Comparison of ENCODE assay signal across 1 cellular context in the genomic region with DNA sequence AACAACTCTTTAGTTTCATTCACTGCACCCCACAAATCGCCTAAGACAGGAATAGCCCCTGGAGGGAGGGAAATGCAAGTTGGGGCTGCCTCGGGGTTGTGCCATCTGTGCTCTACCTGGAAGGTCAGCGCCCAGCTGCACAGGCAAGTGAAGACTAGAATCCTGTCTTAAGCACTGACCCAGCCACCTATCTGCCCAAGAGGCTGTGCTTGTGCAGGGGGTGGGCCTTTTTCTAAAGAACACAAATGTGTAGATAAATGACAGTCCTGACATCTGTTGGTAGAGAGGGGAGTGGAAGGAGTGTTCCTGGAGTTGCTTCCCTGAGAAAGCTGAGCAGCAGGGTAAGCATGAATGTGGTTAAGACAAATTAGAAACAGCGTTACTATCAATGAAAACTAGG.
TF ChIP-seq lines count a peak whose summit lies in the region.

No MANE protein-coding gene starts in this region.

TF ChIP-seq in GM23338, 12 proteins besides CTCF, POLR2A, EP300 and RAD21:
- TF ChIP-seq, protein P1, sequence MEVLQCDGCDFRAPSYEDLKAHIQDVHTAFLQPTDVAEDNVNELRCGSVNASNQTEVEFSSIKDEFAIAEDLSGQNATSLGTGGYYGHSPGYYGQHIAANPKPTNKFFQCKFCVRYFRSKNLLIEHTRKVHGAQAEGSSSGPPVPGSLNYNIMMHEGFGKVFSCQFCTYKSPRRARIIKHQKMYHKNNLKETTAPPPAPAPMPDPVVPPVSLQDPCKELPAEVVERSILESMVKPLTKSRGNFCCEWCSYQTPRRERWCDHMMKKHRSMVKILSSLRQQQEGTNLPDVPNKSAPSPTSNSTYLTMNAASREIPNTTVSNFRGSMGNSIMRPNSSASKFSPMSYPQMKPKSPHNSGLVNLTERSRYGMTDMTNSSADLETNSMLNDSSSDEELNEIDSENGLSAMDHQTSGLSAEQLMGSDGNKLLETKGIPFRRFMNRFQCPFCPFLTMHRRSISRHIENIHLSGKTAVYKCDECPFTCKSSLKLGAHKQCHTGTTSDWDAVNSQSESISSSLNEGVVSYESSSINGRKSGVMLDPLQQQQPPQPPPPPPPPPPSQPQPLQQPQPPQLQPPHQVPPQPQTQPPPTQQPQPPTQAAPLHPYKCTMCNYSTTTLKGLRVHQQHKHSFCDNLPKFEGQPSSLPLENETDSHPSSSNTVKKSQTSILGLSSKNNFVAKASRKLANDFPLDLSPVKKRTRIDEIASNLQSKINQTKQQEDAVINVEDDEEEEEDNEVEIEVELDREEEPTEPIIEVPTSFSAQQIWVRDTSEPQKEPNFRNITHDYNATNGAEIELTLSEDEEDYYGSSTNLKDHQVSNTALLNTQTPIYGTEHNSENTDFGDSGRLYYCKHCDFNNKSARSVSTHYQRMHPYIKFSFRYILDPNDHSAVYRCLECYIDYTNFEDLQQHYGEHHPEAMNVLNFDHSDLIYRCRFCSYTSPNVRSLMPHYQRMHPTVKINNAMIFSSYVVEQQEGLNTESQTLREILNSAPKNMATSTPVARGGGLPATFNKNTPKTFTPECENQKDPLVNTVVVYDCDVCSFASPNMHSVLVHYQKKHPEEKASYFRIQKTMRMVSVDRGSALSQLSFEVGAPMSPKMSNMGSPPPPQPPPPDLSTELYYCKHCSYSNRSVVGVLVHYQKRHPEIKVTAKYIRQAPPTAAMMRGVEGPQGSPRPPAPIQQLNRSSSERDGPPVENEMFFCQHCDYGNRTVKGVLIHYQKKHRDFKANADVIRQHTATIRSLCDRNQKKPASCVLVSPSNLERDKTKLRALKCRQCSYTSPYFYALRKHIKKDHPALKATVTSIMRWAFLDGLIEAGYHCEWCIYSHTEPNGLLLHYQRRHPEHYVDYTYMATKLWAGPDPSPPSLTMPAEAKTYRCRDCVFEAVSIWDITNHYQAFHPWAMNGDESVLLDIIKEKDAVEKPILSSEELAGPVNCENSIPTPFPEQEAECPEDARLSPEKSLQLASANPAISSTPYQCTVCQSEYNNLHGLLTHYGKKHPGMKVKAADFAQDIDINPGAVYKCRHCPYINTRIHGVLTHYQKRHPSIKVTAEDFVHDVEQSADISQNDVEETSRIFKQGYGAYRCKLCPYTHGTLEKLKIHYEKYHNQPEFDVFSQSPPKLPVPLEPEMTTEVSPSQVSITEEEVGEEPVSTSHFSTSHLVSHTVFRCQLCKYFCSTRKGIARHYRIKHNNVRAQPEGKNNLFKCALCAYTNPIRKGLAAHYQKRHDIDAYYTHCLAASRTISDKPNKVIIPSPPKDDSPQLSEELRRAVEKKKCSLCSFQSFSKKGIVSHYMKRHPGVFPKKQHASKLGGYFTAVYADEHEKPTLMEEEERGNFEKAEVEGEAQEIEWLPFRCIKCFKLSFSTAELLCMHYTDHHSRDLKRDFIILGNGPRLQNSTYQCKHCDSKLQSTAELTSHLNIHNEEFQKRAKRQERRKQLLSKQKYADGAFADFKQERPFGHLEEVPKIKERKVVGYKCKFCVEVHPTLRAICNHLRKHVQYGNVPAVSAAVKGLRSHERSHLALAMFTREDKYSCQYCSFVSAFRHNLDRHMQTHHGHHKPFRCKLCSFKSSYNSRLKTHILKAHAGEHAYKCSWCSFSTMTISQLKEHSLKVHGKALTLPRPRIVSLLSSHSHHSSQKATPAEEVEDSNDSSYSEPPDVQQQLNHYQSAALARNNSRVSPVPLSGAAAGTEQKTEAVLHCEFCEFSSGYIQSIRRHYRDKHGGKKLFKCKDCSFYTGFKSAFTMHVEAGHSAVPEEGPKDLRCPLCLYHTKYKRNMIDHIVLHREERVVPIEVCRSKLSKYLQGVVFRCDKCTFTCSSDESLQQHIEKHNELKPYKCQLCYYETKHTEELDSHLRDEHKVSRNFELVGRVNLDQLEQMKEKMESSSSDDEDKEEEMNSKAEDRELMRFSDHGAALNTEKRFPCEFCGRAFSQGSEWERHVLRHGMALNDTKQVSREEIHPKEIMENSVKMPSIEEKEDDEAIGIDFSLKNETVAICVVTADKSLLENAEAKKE (CRISPR knock-in tag; IDR thresholded peaks at IDR 0.05) = no peak
- TF ChIP-seq EZH2phosphoT487 (IDR thresholded peaks at IDR 0.05; ENCODE audit: unreplicated experiment) (no peak), NANOG (IDR thresholded peaks at IDR 0.05; ENCODE audit: borderline replicate concordance) (no peak), ZNF331 (CRISPR knock-in tag; IDR thresholded peaks at IDR 0.05; ENCODE audit: low read depth) (no peak), POLR2AphosphoS5 (IDR thresholded peaks at IDR 0.05; ENCODE audit: low read depth) (no peak), EZH2 (IDR thresholded peaks at IDR 0.05; ENCODE audit: low read depth, unreplicated experiment) (no peak), JUNB (IDR thresholded peaks at IDR 0.05; ENCODE audit: unreplicated experiment) (no peak), CREB1 (CRISPR knock-in tag; IDR thresholded peaks at IDR 0.05; ENCODE audit: low read depth) (no peak), STAT1 (IDR thresholded peaks at IDR 0.05; ENCODE audit: unreplicated experiment) (no peak), ZNF114 (CRISPR knock-in tag; IDR thresholded peaks at IDR 0.05) (no peak)
- TF ChIP-seq, protein P2, sequence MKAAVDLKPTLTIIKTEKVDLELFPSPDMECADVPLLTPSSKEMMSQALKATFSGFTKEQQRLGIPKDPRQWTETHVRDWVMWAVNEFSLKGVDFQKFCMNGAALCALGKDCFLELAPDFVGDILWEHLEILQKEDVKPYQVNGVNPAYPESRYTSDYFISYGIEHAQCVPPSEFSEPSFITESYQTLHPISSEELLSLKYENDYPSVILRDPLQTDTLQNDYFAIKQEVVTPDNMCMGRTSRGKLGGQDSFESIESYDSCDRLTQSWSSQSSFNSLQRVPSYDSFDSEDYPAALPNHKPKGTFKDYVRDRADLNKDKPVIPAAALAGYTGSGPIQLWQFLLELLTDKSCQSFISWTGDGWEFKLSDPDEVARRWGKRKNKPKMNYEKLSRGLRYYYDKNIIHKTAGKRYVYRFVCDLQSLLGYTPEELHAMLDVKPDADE (IDR thresholded peaks at IDR 0.05) = no peak
- TF ChIP-seq, protein P3, sequence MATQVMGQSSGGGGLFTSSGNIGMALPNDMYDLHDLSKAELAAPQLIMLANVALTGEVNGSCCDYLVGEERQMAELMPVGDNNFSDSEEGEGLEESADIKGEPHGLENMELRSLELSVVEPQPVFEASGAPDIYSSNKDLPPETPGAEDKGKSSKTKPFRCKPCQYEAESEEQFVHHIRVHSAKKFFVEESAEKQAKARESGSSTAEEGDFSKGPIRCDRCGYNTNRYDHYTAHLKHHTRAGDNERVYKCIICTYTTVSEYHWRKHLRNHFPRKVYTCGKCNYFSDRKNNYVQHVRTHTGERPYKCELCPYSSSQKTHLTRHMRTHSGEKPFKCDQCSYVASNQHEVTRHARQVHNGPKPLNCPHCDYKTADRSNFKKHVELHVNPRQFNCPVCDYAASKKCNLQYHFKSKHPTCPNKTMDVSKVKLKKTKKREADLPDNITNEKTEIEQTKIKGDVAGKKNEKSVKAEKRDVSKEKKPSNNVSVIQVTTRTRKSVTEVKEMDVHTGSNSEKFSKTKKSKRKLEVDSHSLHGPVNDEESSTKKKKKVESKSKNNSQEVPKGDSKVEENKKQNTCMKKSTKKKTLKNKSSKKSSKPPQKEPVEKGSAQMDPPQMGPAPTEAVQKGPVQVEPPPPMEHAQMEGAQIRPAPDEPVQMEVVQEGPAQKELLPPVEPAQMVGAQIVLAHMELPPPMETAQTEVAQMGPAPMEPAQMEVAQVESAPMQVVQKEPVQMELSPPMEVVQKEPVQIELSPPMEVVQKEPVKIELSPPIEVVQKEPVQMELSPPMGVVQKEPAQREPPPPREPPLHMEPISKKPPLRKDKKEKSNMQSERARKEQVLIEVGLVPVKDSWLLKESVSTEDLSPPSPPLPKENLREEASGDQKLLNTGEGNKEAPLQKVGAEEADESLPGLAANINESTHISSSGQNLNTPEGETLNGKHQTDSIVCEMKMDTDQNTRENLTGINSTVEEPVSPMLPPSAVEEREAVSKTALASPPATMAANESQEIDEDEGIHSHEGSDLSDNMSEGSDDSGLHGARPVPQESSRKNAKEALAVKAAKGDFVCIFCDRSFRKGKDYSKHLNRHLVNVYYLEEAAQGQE (IDR thresholded peaks at IDR 0.05; ENCODE audit: unreplicated experiment) = no peak
